In genomic region chr4:100574607-100575006, GRCh38 we compare ENCODE assay signal across 31 cellular contexts. TPM values are rescaled to one million over a fixed set of nuclear protein-coding genes. Genes with fewer than 3 reads are reported as not detected.
"Had no signal": no experiment of that assay in that cellular context is flagged by ENCODE, and none has a peak within 500 bp of the region (broad histone marks: within the 10 kb centered on the region; RNA-seq: fewer than 3 reads in every experiment).

No MANE protein-coding gene starts in this region.

- H3K36me3 ChIP-seq: brain microvascular endothelial cell, esophagus muscularis mucosa, gastrocnemius medialis, heart left ventricle, WERI-Rb-1 had no signal

- H3K4me3 ChIP-seq: coronary artery, esophagus muscularis mucosa, gastrocnemius medialis, heart left ventricle had no signal

- H3K27ac ChIP-seq: brain microvascular endothelial cell, coronary artery, esophagus muscularis mucosa, foreskin keratinocyte, gastrocnemius medialis, heart left ventricle, WERI-Rb-1 had no signal

- H3K27me3 ChIP-seq: brain microvascular endothelial cell, esophagus muscularis mucosa, foreskin keratinocyte, gastrocnemius medialis, heart left ventricle had no signal

- H3K4me1 ChIP-seq: esophagus muscularis mucosa, foreskin keratinocyte, gastrocnemius medialis, heart left ventricle had no signal

- DNase-seq: activated B cell treated with CpG ODN at 0.5 μM for 24 hours; activated CD4-positive, alpha-beta T cell treated with anti-CD3 and anti-CD28 coated beads for 48 hours; activated CD4-positive, alpha-beta T cell treated with anti-CD3 and anti-CD28 coated beads, Interleukin-2, amount 50 U/mL, for 1 hour; activated CD4-positive, alpha-beta T cell treated with anti-CD3 and anti-CD28 coated beads, Interleukin-2, amount 50 U/mL, for 48 hours; activated CD8-positive, alpha-beta memory T cell treated with anti-CD3 and anti-CD28 coated beads for 24 hours; activated CD8-positive, alpha-beta T cell treated with anti-CD3 and anti-CD28 coated beads for 36 hours; activated effector memory CD4-positive, alpha-beta T cell treated with Interleukin-2 at 50 U/mL for 16 hours; activated naive CD4-positive, alpha-beta T cell; activated naive CD4-positive, alpha-beta T cell treated with anti-CD3 and anti-CD28 coated beads, Interleukin-2, amount 10 ng/mL, durations not matched to agents 7 days and 5 days; activated naive CD8-positive, alpha-beta T cell treated with anti-CD3 and anti-CD28 coated beads, Interleukin-2, amount 10 ng/mL, durations not matched to agents 7 days and 5 days; activated T-cell treated with anti-CD3 and anti-CD28 coated beads, Interleukin-2, amount 50 U/mL, for 4 hours; amniotic stem cell; brain microvascular endothelial cell; effector CD4-positive, alpha-beta T cell; effector memory CD8-positive, alpha-beta T cell; erythroblast; foreskin keratinocyte; gastrocnemius medialis; glutamatergic neuron; heart left ventricle; T-helper 1 cell; T-helper 17 cell; T1000; WERI-Rb-1 had no signal

- ATAC-seq: activated CD4-positive, CD25-positive, alpha-beta regulatory T cell treated with anti-CD3 and anti-CD28 coated beads, Interleukin-2, amount 50 U/mL, for 24 hours; activated CD8-positive, alpha-beta T cell treated with anti-CD3 and anti-CD28 coated beads for 36 hours; activated naive CD4-positive, alpha-beta T cell treated with anti-CD3 and anti-CD28 coated beads, Interleukin-2, amount 50 U/mL, for 72 hours; activated T-cell treated with anti-CD3 and anti-CD28 coated beads, Interleukin-2, amount 50 U/mL, for 4 hours; activated T-helper 17 cell treated with anti-CD3 and anti-CD28 coated beads, Interleukin-2, amount 50 U/mL, for 72 hours; effector memory CD8-positive, alpha-beta T cell; foreskin keratinocyte; gastrocnemius medialis; heart left ventricle; T-helper 17 cell had no signal

RNA-seq across cellular contexts. Expression of gene EMCN, which starts 56.8 kb away (rescaled TPM):
- total RNA-seq: activated B cell treated with CpG ODN at 0.5 μM for 24 hours; activated CD8-positive, alpha-beta T cell treated with anti-CD3 and anti-CD28 coated beads for 36 hours; activated naive CD4-positive, alpha-beta T cell treated with anti-CD3 and anti-CD28 coated beads, Interleukin-2, amount 50 U/mL, for 72 hours; activated naive CD8-positive, alpha-beta T cell treated with anti-CD3 and anti-CD28 coated beads, Interleukin-2, amount 10 ng/mL, durations not matched to agents 7 days and 5 days; activated T-cell treated with anti-CD3 and anti-CD28 coated beads, Interleukin-2, amount 50 U/mL, for 4 hours; activated T-helper 17 cell treated with anti-CD3 and anti-CD28 coated beads, Interleukin-2, amount 50 U/mL, for 72 hours; astrocyte; bronchial epithelial cell; foreskin keratinocyte; T-helper 17 cell had no signal
- polyA plus RNA-seq: foreskin keratinocyte had no signal
